Comparison of ENCODE assay signal across 8 cellular contexts in the genomic region with DNA sequence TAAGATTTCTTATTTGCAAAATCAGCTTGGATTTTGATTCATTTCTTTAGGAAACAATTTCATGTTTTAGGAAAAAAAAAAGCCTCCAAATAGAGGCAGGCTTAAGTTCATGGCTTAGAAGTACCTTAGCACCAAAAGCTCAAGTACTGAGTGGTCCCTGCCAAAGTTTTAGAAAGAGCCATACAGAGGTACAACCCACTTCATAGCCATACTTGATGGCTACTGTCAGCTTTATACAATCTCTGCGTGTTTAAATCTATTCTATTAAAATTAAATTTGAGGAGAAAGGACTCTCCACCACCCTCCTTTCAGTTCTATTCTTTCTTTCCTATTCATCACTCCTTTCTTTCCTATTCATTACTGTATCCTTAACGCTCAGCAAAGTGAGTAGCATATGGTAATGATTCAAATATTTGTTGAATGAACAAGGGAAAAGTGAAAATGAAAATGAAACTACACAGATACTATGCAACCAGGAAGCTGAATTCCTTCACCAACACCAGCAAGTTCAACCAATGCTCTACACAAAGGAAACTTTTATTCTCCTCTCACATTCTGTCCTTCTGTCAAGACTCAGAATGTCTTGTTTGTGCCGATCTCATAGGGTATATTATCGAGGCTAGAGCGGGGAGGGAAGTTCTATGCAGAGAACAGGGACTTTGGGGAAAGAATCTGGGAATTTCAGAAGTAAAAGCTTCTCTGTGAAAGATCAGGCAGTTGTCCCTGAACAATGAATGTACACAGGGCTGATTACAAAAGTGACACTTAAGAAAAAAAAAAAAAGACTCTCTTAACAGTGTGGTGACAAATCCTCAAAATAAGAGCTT.
A peak's percentile ranks its signal among the peaks of the same experiment; 100 is the strongest.
DNase-seq lines count a peak whose midpoint lies in the region; ATAC-seq, FAIRE-seq and TF ChIP-seq lines count a peak whose summit lies in the region.

No MANE protein-coding gene starts in this region.

- CTCF ChIA-PET in CD4-positive, alpha-beta memory T cell (lab: Charles Lee; ENCODE audit: partially characterized antibody), result interaction anchor here (0.5 to 1.6 kb wide), 4 partner anchors 43 to 976 kb away, joined by 3 to 4 read pairs (median 3); a partner anchor contains a TSS
- CTCF ChIA-PET in PC-9 (lab: Charles Lee), result no interaction called here

- no TSS peak for BruUV-seq in PC-9 (replicated peaks; lab: Mats Ljungman, UMichigan)

- H2AFZ ChIP-seq in PC-9, result peak overlapping the region; percentile 66

- H3K79me2 ChIP-seq in PC-9 (ENCODE audit: low read depth), result no peaks in the 10 kb centered on the region

- POLR2A ChIA-PET in CD4-positive, alpha-beta memory T cell (lab: Charles Lee; ENCODE audit: partially characterized antibody), result interaction anchor here (0.7 to 1.1 kb wide), 3 partner anchors 12 to 447 kb away, joined by 3 to 4 read pairs (median 3); no protein-coding TSS in a partner anchor
- POLR2A ChIA-PET in PC-9 (lab: Charles Lee; ENCODE audit: unreplicated experiment), result no interaction called here

- no peaks in the 10 kb centered on the region for H4K20me1 ChIP-seq in PC-9 (ENCODE audit: insufficient read depth)

- DNase-seq in CD4-positive, alpha-beta memory T cell, result peak in 4 of 5 donors; percentile 32 to 38 (median 34)
- DNase-seq in H54 (ENCODE audit: insufficient read length, low spot score) (peak; percentile 15), PC-9 (peak in 1 of 2 experiments; percentile 54), D341Med (ENCODE audit: low spot score) (no peak), NCI-H146 treated with DMSO at 0.1 percent for 48 hours (lab: John Stamatoyannopoulos, UW; ENCODE audit: unreplicated experiment) (no peak)
- DNase-seq in effector memory CD8-positive, alpha-beta T cell, result peak in 1 of 3 experiments; percentile 1
- no peak for DNase-seq in natural killer cell treated with Interleukin-12 subunit alpha and Interleukin-12 subunit beta and Interleukin-15 and Interleukin-18, amount 100 ng/mL, for 72 hours (ENCODE audit: low spot score)

- H3K4me1 ChIP-seq in CD4-positive, alpha-beta memory T cell (ENCODE audit: insufficient read depth, low read length), result peaks cover 13% of the 10 kb centered on the region
- H3K4me1 ChIP-seq in PC-9 (replicated peaks; ENCODE audit: insufficient read depth), result no peaks in the 10 kb centered on the region

- peaks cover 0 to 3% (median 0%) of the 10 kb centered on the region in 8 donors for H3K9me3 Mint-ChIP-seq in CD4-positive, alpha-beta memory T cell
- no peaks in the 10 kb centered on the region for H3K9me3 Mint-ChIP-seq in effector memory CD8-positive, alpha-beta T cell
- no peaks in the 10 kb centered on the region for H3K9me3 Mint-ChIP-seq in natural killer cell treated with Interleukin-12 subunit alpha and Interleukin-12 subunit beta and Interleukin-15 and Interleukin-18, amount 100 ng/mL, for 72 hours

- peak overlapping the region; percentile 78 to 88 (median 82) for H3K4me3 Mint-ChIP-seq in CD4-positive, alpha-beta memory T cell
- peak overlapping the region; percentile 68 to 71 for H3K4me3 Mint-ChIP-seq in effector memory CD8-positive, alpha-beta T cell
- H3K4me3 Mint-ChIP-seq in natural killer cell treated with Interleukin-12 subunit alpha and Interleukin-12 subunit beta and Interleukin-15 and Interleukin-18, amount 100 ng/mL, for 72 hours, result peak overlapping the region; percentile 70

- H3K27ac ChIP-seq in CD4-positive, alpha-beta memory T cell (ENCODE audit: low read depth, low read length), result peak overlapping the region; percentile 11
- no peak overlapping the region for H3K27ac ChIP-seq in PC-9

- peaks cover 8 to 16% (median 13%) of the 10 kb centered on the region in 4 donors for H3K4me1 Mint-ChIP-seq in CD4-positive, alpha-beta memory T cell
- peaks cover 5 to 6% of the 10 kb centered on the region in 2 donors for H3K4me1 Mint-ChIP-seq in effector memory CD8-positive, alpha-beta T cell (ENCODE audit: low read depth in 2 of 2)
- peaks cover 6 to 8% of the 10 kb centered on the region in 2 donors for H3K4me1 Mint-ChIP-seq in natural killer cell treated with Interleukin-12 subunit alpha and Interleukin-12 subunit beta and Interleukin-15 and Interleukin-18, amount 100 ng/mL, for 72 hours (ENCODE audit: low read depth in 2 of 2)

- intact Hi-C loops in CD4-positive, alpha-beta memory T cell (cut with micrococcal nuclease), result no loop called here
- intact Hi-C loops in PC-9 (cut with micrococcal nuclease; ENCODE audit: unreplicated experiment), result no loop called here

- H3K27me3 Mint-ChIP-seq in CD4-positive, alpha-beta memory T cell, result peaks cover 3 to 4% of the 10 kb centered on the region in 2 donors
- peaks cover 0 to 5% of the 10 kb centered on the region in 2 donors for H3K27me3 Mint-ChIP-seq in effector memory CD8-positive, alpha-beta T cell
- peaks cover 0 to 7% of the 10 kb centered on the region in 2 donors for H3K27me3 Mint-ChIP-seq in natural killer cell treated with Interleukin-12 subunit alpha and Interleukin-12 subunit beta and Interleukin-15 and Interleukin-18, amount 100 ng/mL, for 72 hours

- H3K4me3 ChIP-seq in CD4-positive, alpha-beta memory T cell (ENCODE audit: low read length in 2 of 2), result peak overlapping the region in 1 of 2 donors; percentile 30
- peak overlapping the region; percentile 49; the same call in 1 of the 2 replicates for H3K4me3 ChIP-seq in PC-9

- no peaks in the 10 kb centered on the region for H3K36me3 ChIP-seq in CD4-positive, alpha-beta memory T cell (ENCODE audit: insufficient read depth, low read length)
- H3K36me3 ChIP-seq in PC-9 (ENCODE audit: low read depth), result no peaks in the 10 kb centered on the region

- no peaks in the 10 kb centered on the region for H3K9me3 ChIP-seq in CD4-positive, alpha-beta memory T cell (ENCODE audit: control insufficient read depth in 1 of 2, low read length in 2 of 2)
- H3K9me3 ChIP-seq in PC-9 (ENCODE audit: insufficient read depth, low read depth), result no peaks in the 10 kb centered on the region

- peak; percentile 98 for FAIRE-seq in H54 (lab: Jason Lieb, UNC)

- H3K9me2 ChIP-seq in PC-9 (ENCODE audit: insufficient read depth), result no peaks in the 10 kb centered on the region

- H3K4me2 ChIP-seq in PC-9, result peak overlapping the region; percentile 72

- H3F3A ChIP-seq in PC-9 (ENCODE audit: insufficient read depth, low read depth), result no peaks in the 10 kb centered on the region

- H3K27me3 ChIP-seq in CD4-positive, alpha-beta memory T cell (ENCODE audit: insufficient read depth, low read length), result no peaks in the 10 kb centered on the region
- no peaks in the 10 kb centered on the region for H3K27me3 ChIP-seq in PC-9 (ENCODE audit: insufficient read depth, low read depth)

- TF ChIP-seq CTCF in PC-9 (conservative IDR thresholded peaks at IDR 0.05), result no peak

- peak overlapping the region; percentile 3 to 95 (median 93) for H3K27ac Mint-ChIP-seq in CD4-positive, alpha-beta memory T cell
- H3K27ac Mint-ChIP-seq in effector memory CD8-positive, alpha-beta T cell, result peak overlapping the region; percentile 91 to 95
- peak overlapping the region; percentile 77 to 98 for H3K27ac Mint-ChIP-seq in natural killer cell treated with Interleukin-12 subunit alpha and Interleukin-12 subunit beta and Interleukin-15 and Interleukin-18, amount 100 ng/mL, for 72 hours

- H3K36me3 Mint-ChIP-seq in CD4-positive, alpha-beta memory T cell, result peaks cover 0 to 8% of the 10 kb centered on the region in 2 donors
- no peaks in the 10 kb centered on the region for H3K36me3 Mint-ChIP-seq in effector memory CD8-positive, alpha-beta T cell (ENCODE audit: insufficient read depth)
- H3K36me3 Mint-ChIP-seq in natural killer cell treated with Interleukin-12 subunit alpha and Interleukin-12 subunit beta and Interleukin-15 and Interleukin-18, amount 100 ng/mL, for 72 hours, result peaks cover 6% of the 10 kb centered on the region

- ATAC-seq in effector memory CD8-positive, alpha-beta T cell (replicated peaks), result peak; percentile 73
- ATAC-seq in natural killer cell treated with Interleukin-12 subunit alpha and Interleukin-12 subunit beta and Interleukin-15 and Interleukin-18, amount 100 ng/mL, for 72 hours, result peak; percentile 62 to 85
- ATAC-seq in HG03097 (IDR thresholded peaks at IDR 0.05; ENCODE audit: low FRiP score, unreplicated experiment), result no peak

- TF ChIP-seq POLR2A in H54 (IDR thresholded peaks at IDR 0.05; ENCODE audit: low read depth, low read length), result no peak

Comparison
In these comparisons a context has a peak if more than half of its experiments do, and no peak if none do; other contexts are left out.
1. DNase-seq: peak in CD4-positive, alpha-beta memory T cell (4 of 5) and H54 (single experiment); none in natural killer cell treated with Interleukin-12 subunit alpha and Interleukin-12 subunit beta and Interleukin-15 and Interleukin-18, amount 100 ng/mL, for 72 hours (single experiment), D341Med (single experiment) and NCI-H146 treated with DMSO at 0.1 percent for 48 hours (single experiment).
2. Peak in every context shown above with its lines, with median percentiles within 50 percentile points of each other: H3K27ac Mint-ChIP-seq and H3K4me3 Mint-ChIP-seq.